ENCODE assay signal across 1 cellular context in the genomic region with DNA sequence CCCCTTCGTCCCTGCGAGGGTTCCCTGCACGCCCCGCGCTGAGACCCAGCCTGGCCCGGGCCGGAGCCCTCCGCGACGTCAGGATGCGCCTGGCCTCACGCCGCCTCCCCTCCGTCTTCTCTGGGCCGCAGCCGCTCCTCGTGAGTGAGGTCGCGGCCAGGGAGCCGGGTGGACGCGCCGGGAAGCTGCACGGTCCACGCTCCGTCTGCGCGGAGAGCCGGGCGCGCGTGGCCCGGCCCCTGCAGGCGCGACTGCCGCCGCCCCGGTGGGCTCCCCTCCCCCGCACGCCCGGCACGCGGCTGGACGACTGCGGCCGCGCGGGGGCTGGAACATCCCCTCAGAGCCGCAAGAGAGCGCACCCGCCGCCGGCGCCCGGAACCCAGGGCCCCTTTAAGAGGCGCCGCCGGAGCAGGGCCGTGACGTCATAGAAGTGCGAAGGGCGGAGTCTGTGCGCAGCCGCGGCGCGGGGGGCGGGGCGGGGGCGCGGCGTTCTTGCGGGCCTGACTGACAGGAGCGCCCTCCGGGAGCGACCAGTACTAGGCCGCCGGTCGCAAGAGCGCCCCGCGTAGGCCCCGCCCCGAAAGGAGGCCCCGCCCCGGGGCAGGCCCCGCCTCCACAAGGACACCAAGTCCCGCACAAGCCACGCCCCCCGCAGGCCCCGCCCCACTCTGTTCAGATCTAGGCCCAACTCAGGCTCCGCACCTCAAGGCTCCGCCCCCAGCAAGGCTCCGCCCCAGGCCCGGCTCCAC.
A peak's percentile ranks its signal among the peaks of the same experiment; 100 is the strongest.
TF ChIP-seq lines count a peak whose summit lies in the region.

No MANE protein-coding gene starts in this region.

TF ChIP-seq in HepG2, 621 proteins besides CTCF, POLR2A, EP300 and RAD21 (continued from another document):
- no peak for TF ChIP-seq ZNF549 (CRISPR knock-in tag; IDR thresholded peaks at IDR 0.05)
- TF ChIP-seq ZNF317 (CRISPR knock-in tag; IDR thresholded peaks at IDR 0.05), result no peak
- TF ChIP-seq ZNF570 (CRISPR knock-in tag; IDR thresholded peaks at IDR 0.05; ENCODE audit: borderline replicate concordance), result no peak
- no peak for TF ChIP-seq HMG20A (CRISPR knock-in tag; IDR thresholded peaks at IDR 0.05; ENCODE audit: borderline replicate concordance)
- TF ChIP-seq ZBTB38 (CRISPR knock-in tag; IDR thresholded peaks at IDR 0.05), result no peak; the same call in 1 of the 2 replicates
- TF ChIP-seq FOXA1 (IDR thresholded peaks at IDR 0.05), result no peak
- TF ChIP-seq FOXA1 (CRISPR knock-in tag; IDR thresholded peaks at IDR 0.05), result no peak
- no peak for TF ChIP-seq HNF4G (IDR thresholded peaks at IDR 0.05; ENCODE audit: borderline replicate concordance, low read depth, low read length)
- no peak for TF ChIP-seq HNF4G (CRISPR knock-in tag; IDR thresholded peaks at IDR 0.05; ENCODE audit: borderline replicate concordance, low read depth)
- peak; percentile 64; the same call in 1 of the 2 replicates for TF ChIP-seq ZMAT3 (CRISPR knock-in tag; conservative IDR thresholded peaks at IDR 0.05)
- TF ChIP-seq, protein P1, sequence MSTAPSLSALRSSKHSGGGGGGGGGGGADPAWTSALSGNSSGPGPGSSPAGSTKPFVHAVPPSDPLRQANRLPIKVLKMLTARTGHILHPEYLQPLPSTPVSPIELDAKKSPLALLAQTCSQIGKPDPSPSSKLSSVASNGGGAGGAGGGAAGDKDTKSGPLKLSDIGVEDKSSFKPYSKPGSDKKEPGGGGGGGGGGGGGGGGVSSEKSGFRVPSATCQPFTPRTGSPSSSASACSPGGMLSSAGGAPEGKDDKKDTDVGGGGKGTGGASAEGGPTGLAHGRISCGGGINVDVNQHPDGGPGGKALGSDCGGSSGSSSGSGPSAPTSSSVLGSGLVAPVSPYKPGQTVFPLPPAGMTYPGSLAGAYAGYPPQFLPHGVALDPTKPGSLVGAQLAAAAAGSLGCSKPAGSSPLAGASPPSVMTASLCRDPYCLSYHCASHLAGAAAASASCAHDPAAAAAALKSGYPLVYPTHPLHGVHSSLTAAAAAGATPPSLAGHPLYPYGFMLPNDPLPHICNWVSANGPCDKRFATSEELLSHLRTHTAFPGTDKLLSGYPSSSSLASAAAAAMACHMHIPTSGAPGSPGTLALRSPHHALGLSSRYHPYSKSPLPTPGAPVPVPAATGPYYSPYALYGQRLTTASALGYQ (CRISPR knock-in tag; IDR thresholded peaks at IDR 0.05), result no peak
- no peak for TF ChIP-seq PCBP1 (IDR thresholded peaks at IDR 0.05; ENCODE audit: borderline replicate concordance, low read depth, low read length)
- TF ChIP-seq MTF2 (CRISPR knock-in tag; IDR thresholded peaks at IDR 0.05; ENCODE audit: borderline replicate concordance), result no peak
- no peak for TF ChIP-seq ARHGAP35 (CRISPR knock-in tag; IDR thresholded peaks at IDR 0.05; ENCODE audit: borderline replicate concordance)
- TF ChIP-seq ONECUT2 (CRISPR knock-in tag; IDR thresholded peaks at IDR 0.05), result no peak
- no peak for TF ChIP-seq SNAPC2 (CRISPR knock-in tag; IDR thresholded peaks at IDR 0.05)
- no peak for TF ChIP-seq RBM39 (IDR thresholded peaks at IDR 0.05; ENCODE audit: low read depth, low read length, poor library complexity, severe bottlenecking)
- no peak for TF ChIP-seq JARID2 (CRISPR knock-in tag; IDR thresholded peaks at IDR 0.05; ENCODE audit: insufficient replicate concordance)
- TF ChIP-seq ELF1 (CRISPR knock-in tag; IDR thresholded peaks at IDR 0.05), result 0 out of 2 replicates have a peak, but pooled peaks have one; percentile 25
- TF ChIP-seq ZNF33A (CRISPR knock-in tag; IDR thresholded peaks at IDR 0.05; ENCODE audit: borderline replicate concordance), result no peak
- no peak for TF ChIP-seq ATM (IDR thresholded peaks at IDR 0.05; ENCODE audit: borderline replicate concordance)
- TF ChIP-seq YY1 (IDR thresholded peaks at IDR 0.05; ENCODE audit: insufficient read depth, insufficient replicate concordance, low read depth, low read length), result peak; percentile 59
- TF ChIP-seq ADNP (CRISPR knock-in tag; IDR thresholded peaks at IDR 0.05), result no peak
- no peak for TF ChIP-seq NFKBIZ (CRISPR knock-in tag; IDR thresholded peaks at IDR 0.05)
- TF ChIP-seq BORCS8-MEF2B (CRISPR knock-in tag; IDR thresholded peaks at IDR 0.05), result peak; percentile 32; the same call in 1 of the 2 replicates
- no peak for TF ChIP-seq GATA4 (IDR thresholded peaks at IDR 0.05; ENCODE audit: borderline replicate concordance, low read depth)
- TF ChIP-seq RFX1 (IDR thresholded peaks at IDR 0.05), result no peak
- TF ChIP-seq, protein P2, sequence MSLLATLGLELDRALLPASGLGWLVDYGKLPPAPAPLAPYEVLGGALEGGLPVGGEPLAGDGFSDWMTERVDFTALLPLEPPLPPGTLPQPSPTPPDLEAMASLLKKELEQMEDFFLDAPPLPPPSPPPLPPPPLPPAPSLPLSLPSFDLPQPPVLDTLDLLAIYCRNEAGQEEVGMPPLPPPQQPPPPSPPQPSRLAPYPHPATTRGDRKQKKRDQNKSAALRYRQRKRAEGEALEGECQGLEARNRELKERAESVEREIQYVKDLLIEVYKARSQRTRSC (CRISPR knock-in tag; IDR thresholded peaks at IDR 0.05; ENCODE audit: low read depth), result no peak
- no peak for TF ChIP-seq HNRNPUL1 (IDR thresholded peaks at IDR 0.05; ENCODE audit: low read depth, low read length)
- no peak for TF ChIP-seq DNMT3B (CRISPR knock-in tag; conservative IDR thresholded peaks at IDR 0.05)
- TF ChIP-seq HHEX (CRISPR knock-in tag; IDR thresholded peaks at IDR 0.05), result no peak
- no peak for TF ChIP-seq ZKSCAN8 (CRISPR knock-in tag; IDR thresholded peaks at IDR 0.05; ENCODE audit: borderline replicate concordance)
- TF ChIP-seq NCOA5 (CRISPR knock-in tag; IDR thresholded peaks at IDR 0.05), result no peak
- no peak for TF ChIP-seq ZNF713 (CRISPR knock-in tag; IDR thresholded peaks at IDR 0.05)
- TF ChIP-seq ZNF75D (CRISPR knock-in tag; IDR thresholded peaks at IDR 0.05; ENCODE audit: borderline replicate concordance), result no peak
- TF ChIP-seq, protein P3, sequence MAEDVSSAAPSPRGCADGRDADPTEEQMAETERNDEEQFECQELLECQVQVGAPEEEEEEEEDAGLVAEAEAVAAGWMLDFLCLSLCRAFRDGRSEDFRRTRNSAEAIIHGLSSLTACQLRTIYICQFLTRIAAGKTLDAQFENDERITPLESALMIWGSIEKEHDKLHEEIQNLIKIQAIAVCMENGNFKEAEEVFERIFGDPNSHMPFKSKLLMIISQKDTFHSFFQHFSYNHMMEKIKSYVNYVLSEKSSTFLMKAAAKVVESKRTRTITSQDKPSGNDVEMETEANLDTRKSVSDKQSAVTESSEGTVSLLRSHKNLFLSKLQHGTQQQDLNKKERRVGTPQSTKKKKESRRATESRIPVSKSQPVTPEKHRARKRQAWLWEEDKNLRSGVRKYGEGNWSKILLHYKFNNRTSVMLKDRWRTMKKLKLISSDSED (CRISPR knock-in tag; IDR thresholded peaks at IDR 0.05), result no peak
- TF ChIP-seq ZEB1 (IDR thresholded peaks at IDR 0.05; ENCODE audit: insufficient replicate concordance, low read depth), result no peak
- TF ChIP-seq, protein P4, sequence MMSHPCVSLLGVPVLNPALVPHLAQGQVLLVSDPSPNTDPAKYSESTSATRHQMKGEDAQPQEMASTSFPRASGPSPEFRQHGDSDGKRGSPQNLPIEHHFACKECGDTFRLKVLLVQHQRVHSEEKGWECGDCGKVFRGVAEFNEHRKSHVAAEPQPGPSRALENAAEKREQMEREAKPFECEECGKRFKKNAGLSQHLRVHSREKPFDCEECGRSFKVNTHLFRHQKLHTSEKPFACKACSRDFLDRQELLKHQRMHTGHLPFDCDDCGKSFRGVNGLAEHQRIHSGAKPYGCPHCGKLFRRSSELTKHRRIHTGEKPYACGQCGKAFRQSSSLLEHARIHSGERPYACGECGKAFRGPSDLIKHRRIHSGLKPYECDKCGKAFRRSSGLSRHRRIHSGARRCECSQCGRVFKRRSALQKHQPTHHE (CRISPR knock-in tag; IDR thresholded peaks at IDR 0.05; ENCODE audit: borderline replicate concordance), result no peak; the same call in 1 of the 2 replicates
- peak; percentile 24; the same call in 1 of the 2 replicates for TF ChIP-seq POLR2AphosphoS5 (IDR thresholded peaks at IDR 0.05; ENCODE audit: low read depth, low read length)
- 0 out of 2 replicates have a peak, but pooled peaks have one; percentile 8 for TF ChIP-seq HDAC2 (CRISPR knock-in tag; IDR thresholded peaks at IDR 0.05)
TF ChIP-seq in HepG2: peak in this region for 117.
